ENCODE assay signal across 8 cellular contexts in the genomic region with DNA sequence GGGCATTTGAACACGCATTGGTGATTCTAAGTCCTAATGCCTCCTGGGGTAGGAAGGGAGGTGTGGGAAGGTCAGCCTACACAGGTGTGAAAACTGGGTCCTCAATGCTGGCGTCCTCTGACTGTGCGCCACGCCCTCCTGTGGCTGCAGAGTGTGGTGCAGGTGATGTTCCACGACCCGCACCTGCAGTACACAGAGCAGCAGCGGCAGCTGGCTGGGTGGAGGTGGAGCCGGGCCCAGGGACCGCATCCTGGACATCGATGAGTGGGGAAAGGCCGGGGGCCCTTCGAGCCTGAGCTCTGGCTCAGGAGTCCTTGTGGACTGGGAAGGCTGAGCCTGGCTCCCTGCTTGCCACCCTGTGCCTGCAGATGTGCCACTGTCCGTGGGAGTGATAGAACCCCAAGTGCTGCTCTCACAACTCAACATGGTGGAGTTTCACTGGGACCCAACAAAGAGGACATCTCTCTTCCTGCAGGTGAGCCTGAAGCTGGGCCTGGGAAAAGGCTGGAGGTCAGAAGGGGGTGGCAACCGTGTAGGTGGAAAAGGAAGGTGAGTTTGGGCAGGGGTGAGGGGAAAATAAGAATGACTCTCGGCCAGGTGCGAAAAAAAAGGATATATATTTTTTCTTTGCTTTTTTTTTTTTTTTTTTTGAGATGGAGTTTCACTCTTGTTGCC. TPM values are rescaled to one million over a fixed set of nuclear protein-coding genes. Genes with fewer than 3 reads are reported as not detected.
DNase-seq lines count a peak whose midpoint lies in the region; ATAC-seq, FAIRE-seq and TF ChIP-seq lines count a peak whose summit lies in the region.

No MANE protein-coding gene starts in this region.

- FAIRE-seq in frontal cortex (lab: Jason Lieb, UNC), result no peak

- peak; percentile 51 for ATAC-seq in body of pancreas
- ATAC-seq in left colon, result peak; percentile 74
- no peak for ATAC-seq in HG03139 (IDR thresholded peaks at IDR 0.05; ENCODE audit: unreplicated experiment)

- WGBS in body of pancreas, 2 donors, result 18 to 23% methylated on average over 16 of the region's 16 CpGs

- H3K4me3 Mint-ChIP-seq in Caco-2 (ENCODE audit: unreplicated experiment), result no peak overlapping the region

- H3K4me1 ChIP-seq in Caco-2 (no peaks in the 10 kb centered on the region), body of pancreas (no peaks in the 10 kb centered on the region)

- intact Hi-C loops in Caco-2 (cut with micrococcal nuclease; ENCODE audit: unreplicated experiment), result no loop called here
- intact Hi-C loops in body of pancreas (cut with DNase I), result loop anchor here (10.0 kb wide), 3 partner anchors 75 to 255 kb away; a partner anchor contains a TSS
- intact Hi-C loops in left colon (cut with DNase I, micrococcal nuclease), result loop anchor here in 1 of 2 donors (5.0 kb wide), 1 partner anchor 32 kb away; no protein-coding TSS in a partner anchor

- H3K4me3 ChIP-seq in Caco-2 (ENCODE audit: low read depth, low read length) (no peak overlapping the region), body of pancreas (no peak overlapping the region)

- H3K27ac Mint-ChIP-seq in Caco-2 (ENCODE audit: unreplicated experiment), result no peak overlapping the region

- H3K36me3 Mint-ChIP-seq in Caco-2 (ENCODE audit: insufficient read depth, unreplicated experiment), result no peaks in the 10 kb centered on the region

- H3K27ac ChIP-seq in body of pancreas, result no peak overlapping the region

- no peaks in the 10 kb centered on the region for H3K27me3 ChIP-seq in Caco-2 (replicated peaks; ENCODE audit: control insufficient read depth, insufficient read depth, low read length)
- peaks cover 0 to 4% of the 10 kb centered on the region in 2 donors for H3K27me3 ChIP-seq in body of pancreas

- CTCF ChIA-PET in Caco-2 (lab: Charles Lee), result interaction anchor here (0.6 to 1.1 kb wide), 3 partner anchors 26 to 278 kb away, joined by 3 to 5 read pairs (median 3); no protein-coding TSS in a partner anchor

- no peaks in the 10 kb centered on the region for H3K9me3 Mint-ChIP-seq in Caco-2 (ENCODE audit: unreplicated experiment)

- peak; percentile 75 to 90 for TF ChIP-seq CTCF in Caco-2 (IDR thresholded peaks at IDR 0.05; ENCODE audit: insufficient read depth in 1 of 2, low read depth in 1 of 2, low read length in 1 of 2, severe bottlenecking in 1 of 2, unreplicated experiment in 1 of 2)
- TF ChIP-seq CTCF in body of pancreas (IDR thresholded peaks at IDR 0.05), result peak; percentile 21 to 60 (median 50)

- H3K9me3 ChIP-seq in Caco-2, result no peaks in the 10 kb centered on the region
- H3K9me3 ChIP-seq in body of pancreas, result no peaks in the 10 kb centered on the region

- peak; percentile 69 to 82 for DNase-seq in Caco-2
- DNase-seq in LoVo (ENCODE audit: low spot score), result peak; percentile 25
- peak; percentile 53 for DNase-seq in UCSD-AML1 (lab: John Stamatoyannopoulos, UW; ENCODE audit: unreplicated experiment)
- DNase-seq in body of pancreas, result peak; percentile 56 to 72 (median 60)
- peak in 1 of 2 donors; percentile 78 for DNase-seq in left colon
- DNase-seq in stimulated activated CD8-positive, alpha-beta memory T cell treated with anti-CD3 and anti-CD28 coated beads, Interleukin-15, amount 100 ng/mL, for 48 hours (ENCODE audit: low read depth in 2 of 2), result peak; percentile 28 to 56
- no peak for DNase-seq in frontal cortex (ENCODE audit: low spot score in 2 of 2)

- H3K4me1 Mint-ChIP-seq in Caco-2 (ENCODE audit: low read depth, unreplicated experiment), result no peaks in the 10 kb centered on the region

- POLR2A ChIA-PET in Caco-2 (lab: Charles Lee), result interaction anchor here (1.2 kb wide), 1 partner anchor 40 kb away, joined by 3 read pairs; a partner anchor contains a TSS

- H3K27me3 Mint-ChIP-seq in Caco-2 (ENCODE audit: insufficient read depth, unreplicated experiment), result no peaks in the 10 kb centered on the region

- BruUV-seq in Caco-2 (replicated peaks; lab: Mats Ljungman, UMichigan), result no TSS peak

- H3K36me3 ChIP-seq in Caco-2 (ENCODE audit: control insufficient read depth, insufficient read depth, low read length) (no peaks in the 10 kb centered on the region), body of pancreas (replicated peaks in 1 of 2; ENCODE audit: insufficient read depth in 1 of 2, low read depth in 2 of 2) (no peaks in the 10 kb centered on the region)

- no peak for TF ChIP-seq POLR2A in body of pancreas (IDR thresholded peaks at IDR 0.05)

RNA-seq across cellular contexts. Expression of a gene that starts 14.0 kb away (rescaled TPM):
- total RNA-seq in Caco-2 (2022) (0.09 TPM in 1 of 2 replicates, not detected in the other), body of pancreas (not detected), left colon (under 1 TPM in 1 of 2 donors, not detected in 1; 0.17 TPM), frontal cortex (under 0.01 TPM)

RNA-seq across cellular contexts. Expression of a gene that starts 39.7 kb away (rescaled TPM):
- total RNA-seq in Caco-2 (2022), result 1,825 and 2,017 TPM in 2 replicates
- total RNA-seq in body of pancreas, result 1,000 to 10,000 TPM; 1,534 to 2,029 TPM
- total RNA-seq in left colon, result 1,000 to 10,000 TPM; 1,376 to 1,435 TPM
- 1,210 TPM for total RNA-seq in frontal cortex

RNA-seq across cellular contexts. Expression of a gene that starts 42.3 kb away (rescaled TPM):
- total RNA-seq in Caco-2 (2022) (6.1 and 7.0 TPM in 2 replicates), body of pancreas (1 to 10 TPM; 2.3 TPM), left colon (10 to 100 TPM; 12.7 to 16.1 TPM), frontal cortex (14.3 TPM)

Comparison
In these comparisons a context has a peak if more than half of its experiments do, and no peak if none do; other contexts are left out.
1. DNase-seq: peak in Caco-2 (2 of 2), LoVo (single experiment), UCSD-AML1 (single experiment), body of pancreas (4 of 4) and stimulated activated CD8-positive, alpha-beta memory T cell treated with anti-CD3 and anti-CD28 coated beads, Interleukin-15, amount 100 ng/mL, for 48 hours (2 of 2); none in frontal cortex (0 of 2).